ENCODE assay signal across 4 cellular contexts in the genomic region with DNA sequence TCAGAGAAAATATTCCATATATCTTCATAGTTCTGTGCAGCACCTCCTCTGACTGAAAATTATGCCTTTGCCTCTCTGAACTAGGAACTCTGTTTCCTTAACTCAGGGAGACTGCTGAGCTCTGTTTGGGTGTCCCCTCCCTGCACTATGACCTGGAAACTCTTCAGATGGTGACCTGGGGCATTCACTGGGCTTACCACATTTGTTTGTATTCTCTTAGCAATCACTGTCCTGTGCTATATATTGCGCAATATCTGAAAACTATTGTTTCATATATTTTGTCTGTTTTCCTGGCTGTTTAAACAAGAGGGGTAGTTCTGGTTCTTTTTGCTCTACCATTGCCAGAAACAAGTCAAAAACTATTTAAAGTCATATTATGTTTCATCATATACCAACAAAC.
A peak's percentile ranks its signal among the peaks of the same experiment; 100 is the strongest.
TF ChIP-seq lines count a peak whose summit lies in the region.

No MANE protein-coding gene starts in this region.

TF ChIP-seq in A549, 52 proteins besides CTCF, POLR2A, EP300 and RAD21:
- peak; percentile 66 to 79; a peak in 3 of 4 replicates for TF ChIP-seq CEBPB (IDR thresholded peaks at IDR 0.05)
- TF ChIP-seq BHLHE40 (IDR thresholded peaks at IDR 0.05; ENCODE audit: low read depth, low read length), result no peak

TF ChIP-seq in Ishikawa, 13 proteins besides CTCF, POLR2A, EP300 and RAD21:
- no peak for TF ChIP-seq EGR1 (IDR thresholded peaks at IDR 0.05)
- TF ChIP-seq CREB1 (IDR thresholded peaks at IDR 0.05; ENCODE audit: low read depth), result no peak
- peak; percentile 98 for TF ChIP-seq CEBPB (IDR thresholded peaks at IDR 0.05)

TF ChIP-seq in H1, 55 proteins besides CTCF, POLR2A, EP300 and RAD21:
- no peak for TF ChIP-seq SIRT6 (IDR thresholded peaks at IDR 0.05; ENCODE audit: low read length)
- TF ChIP-seq CEBPB (IDR thresholded peaks at IDR 0.05; ENCODE audit: low read depth, low read length), result peak; percentile 98
- no peak for TF ChIP-seq YY1 (IDR thresholded peaks at IDR 0.05; ENCODE audit: low read depth, low read length)
TF ChIP-seq in H1: peak in this region for 1.

TF ChIP-seq in liver, 16 proteins besides CTCF, POLR2A, EP300 and RAD21:
- TF ChIP-seq RXRA (IDR thresholded peaks at IDR 0.05) (peak; percentile 56 to 62), HNF4A (conservative IDR thresholded peaks at IDR 0.05) (peak in 1 of 2 donors; percentile 7), NR2F2 (IDR thresholded peaks at IDR 0.05) (peak; percentile 86), GABPA (IDR thresholded peaks at IDR 0.05 in 1 of 2, conservative IDR thresholded peaks at IDR 0.05 in 1 of 2) (peak in 1 of 2 donors; percentile 30), TAF1 (conservative IDR thresholded peaks at IDR 0.05) (no peak), FOXA1 (IDR thresholded peaks at IDR 0.05) (no peak), FOXA2 (IDR thresholded peaks at IDR 0.05) (no peak), HNF4G (IDR thresholded peaks at IDR 0.05) (no peak), YY1 (IDR thresholded peaks at IDR 0.05) (no peak), JUND (IDR thresholded peaks at IDR 0.05) (no peak), EGR1 (IDR thresholded peaks at IDR 0.05; ENCODE audit: low read depth in 2 of 2) (no peak)
- TF ChIP-seq, protein P1, sequence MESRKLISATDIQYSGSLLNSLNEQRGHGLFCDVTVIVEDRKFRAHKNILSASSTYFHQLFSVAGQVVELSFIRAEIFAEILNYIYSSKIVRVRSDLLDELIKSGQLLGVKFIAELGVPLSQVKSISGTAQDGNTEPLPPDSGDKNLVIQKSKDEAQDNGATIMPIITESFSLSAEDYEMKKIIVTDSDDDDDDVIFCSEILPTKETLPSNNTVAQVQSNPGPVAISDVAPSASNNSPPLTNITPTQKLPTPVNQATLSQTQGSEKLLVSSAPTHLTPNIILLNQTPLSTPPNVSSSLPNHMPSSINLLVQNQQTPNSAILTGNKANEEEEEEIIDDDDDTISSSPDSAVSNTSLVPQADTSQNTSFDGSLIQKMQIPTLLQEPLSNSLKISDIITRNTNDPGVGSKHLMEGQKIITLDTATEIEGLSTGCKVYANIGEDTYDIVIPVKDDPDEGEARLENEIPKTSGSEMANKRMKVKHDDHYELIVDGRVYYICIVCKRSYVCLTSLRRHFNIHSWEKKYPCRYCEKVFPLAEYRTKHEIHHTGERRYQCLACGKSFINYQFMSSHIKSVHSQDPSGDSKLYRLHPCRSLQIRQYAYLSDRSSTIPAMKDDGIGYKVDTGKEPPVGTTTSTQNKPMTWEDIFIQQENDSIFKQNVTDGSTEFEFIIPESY (IDR thresholded peaks at IDR 0.05), result no peak
- TF ChIP-seq, protein P2, sequence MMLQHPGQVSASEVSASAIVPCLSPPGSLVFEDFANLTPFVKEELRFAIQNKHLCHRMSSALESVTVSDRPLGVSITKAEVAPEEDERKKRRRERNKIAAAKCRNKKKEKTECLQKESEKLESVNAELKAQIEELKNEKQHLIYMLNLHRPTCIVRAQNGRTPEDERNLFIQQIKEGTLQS (IDR thresholded peaks at IDR 0.05), result no peak
- TF ChIP-seq, protein P3, sequence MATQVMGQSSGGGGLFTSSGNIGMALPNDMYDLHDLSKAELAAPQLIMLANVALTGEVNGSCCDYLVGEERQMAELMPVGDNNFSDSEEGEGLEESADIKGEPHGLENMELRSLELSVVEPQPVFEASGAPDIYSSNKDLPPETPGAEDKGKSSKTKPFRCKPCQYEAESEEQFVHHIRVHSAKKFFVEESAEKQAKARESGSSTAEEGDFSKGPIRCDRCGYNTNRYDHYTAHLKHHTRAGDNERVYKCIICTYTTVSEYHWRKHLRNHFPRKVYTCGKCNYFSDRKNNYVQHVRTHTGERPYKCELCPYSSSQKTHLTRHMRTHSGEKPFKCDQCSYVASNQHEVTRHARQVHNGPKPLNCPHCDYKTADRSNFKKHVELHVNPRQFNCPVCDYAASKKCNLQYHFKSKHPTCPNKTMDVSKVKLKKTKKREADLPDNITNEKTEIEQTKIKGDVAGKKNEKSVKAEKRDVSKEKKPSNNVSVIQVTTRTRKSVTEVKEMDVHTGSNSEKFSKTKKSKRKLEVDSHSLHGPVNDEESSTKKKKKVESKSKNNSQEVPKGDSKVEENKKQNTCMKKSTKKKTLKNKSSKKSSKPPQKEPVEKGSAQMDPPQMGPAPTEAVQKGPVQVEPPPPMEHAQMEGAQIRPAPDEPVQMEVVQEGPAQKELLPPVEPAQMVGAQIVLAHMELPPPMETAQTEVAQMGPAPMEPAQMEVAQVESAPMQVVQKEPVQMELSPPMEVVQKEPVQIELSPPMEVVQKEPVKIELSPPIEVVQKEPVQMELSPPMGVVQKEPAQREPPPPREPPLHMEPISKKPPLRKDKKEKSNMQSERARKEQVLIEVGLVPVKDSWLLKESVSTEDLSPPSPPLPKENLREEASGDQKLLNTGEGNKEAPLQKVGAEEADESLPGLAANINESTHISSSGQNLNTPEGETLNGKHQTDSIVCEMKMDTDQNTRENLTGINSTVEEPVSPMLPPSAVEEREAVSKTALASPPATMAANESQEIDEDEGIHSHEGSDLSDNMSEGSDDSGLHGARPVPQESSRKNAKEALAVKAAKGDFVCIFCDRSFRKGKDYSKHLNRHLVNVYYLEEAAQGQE (IDR thresholded peaks at IDR 0.05), result no peak
